Comparison of ENCODE assay signal across 24 cellular contexts in the genomic region with DNA sequence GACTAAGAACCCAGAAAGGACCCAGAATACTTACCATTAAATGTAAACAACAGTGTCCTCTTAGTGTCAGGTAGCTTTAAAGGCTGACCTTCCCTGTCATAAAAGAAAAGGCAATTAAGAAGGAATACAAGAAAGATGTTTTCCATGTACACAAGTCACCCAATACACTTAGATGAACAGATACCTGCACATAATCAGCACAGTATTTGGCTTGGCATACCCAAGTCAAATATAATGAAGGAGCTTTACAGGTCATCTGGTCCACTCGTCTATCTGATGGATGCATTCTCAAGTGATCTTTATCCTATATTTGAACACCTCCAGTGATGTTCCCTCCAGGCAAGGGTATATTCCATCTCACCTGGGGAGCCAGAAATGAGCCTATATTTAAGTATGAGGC.
"Had no signal": no experiment of that assay in that cellular context is flagged by ENCODE, and none has a peak within 500 bp of the region (broad histone marks: within the 10 kb centered on the region; RNA-seq: fewer than 3 reads in every experiment).

No MANE protein-coding gene starts in this region.

- H3K27me3 Mint-ChIP-seq: activated B cell treated with CpG ODN at 0.5 μM for 24 hours; activated CD4-positive, alpha-beta T cell treated with anti-CD3 and anti-CD28 coated beads for 36 hours; activated CD8-positive, alpha-beta T cell treated with anti-CD3 and anti-CD28 coated beads for 36 hours; activated naive CD4-positive, alpha-beta T cell treated with anti-CD3 and anti-CD28 coated beads, Interleukin-2, amount 50 U/mL, for 24 hours; central memory CD8-positive, alpha-beta T cell; progenitor cell of endocrine pancreas had no signal

- H3K4me1 Mint-ChIP-seq: nephron progenitor cell had no signal

- H3K4me3 Mint-ChIP-seq: nephron progenitor cell had no signal

- ATAC-seq: left lobe of liver; lower lobe of right lung; right lobe of liver; stimulated activated naive CD8-positive, alpha-beta T cell treated with anti-CD3 and anti-CD28 coated beads, Interleukin-15, Interleukin-2, amounts not matched to agents 100 U/mL and 50 U/mL, for 24 hours had no signal

- DNase-seq: activated B cell treated with CpG ODN at 0.5 μM for 24 hours; activated CD4-positive, alpha-beta T cell treated with anti-CD3 and anti-CD28 coated beads for 36 hours; activated CD8-positive, alpha-beta T cell treated with anti-CD3 and anti-CD28 coated beads for 36 hours; anterior cingulate cortex; dermis blood vessel endothelial cell; effector CD4-positive, alpha-beta T cell; esophagus squamous epithelium; foreskin melanocyte; kidney glomerular epithelial cell; lower lobe of right lung; mesendoderm; nephron progenitor cell; ovary; right lobe of liver; stimulated activated CD4-positive, alpha-beta T cell treated with anti-CD3 and anti-CD28 coated beads, Interleukin-2, amount 100 ng/mL, for 48 hours; stimulated activated naive CD8-positive, alpha-beta T cell treated with anti-CD3 and anti-CD28 coated beads, Interleukin-15, Interleukin-2, amounts not matched to agents 100 U/mL and 50 U/mL, for 24 hours; T-helper 2 cell; testis; transverse colon had no signal

- H3K27me3 ChIP-seq: esophagus squamous epithelium, ovary, right lobe of liver, testis, transverse colon had no signal

- H3K27ac ChIP-seq: epithelial cell of prostate, esophagus squamous epithelium, lower lobe of right lung, ovary, right lobe of liver, transverse colon had no signal

- H3K9me3 Mint-ChIP-seq: activated B cell treated with CpG ODN at 0.5 μM for 24 hours; activated CD8-positive, alpha-beta T cell treated with anti-CD3 and anti-CD28 coated beads for 36 hours; activated naive CD4-positive, alpha-beta T cell treated with anti-CD3 and anti-CD28 coated beads, Interleukin-2, amount 50 U/mL, for 24 hours; central memory CD8-positive, alpha-beta T cell; nephron progenitor cell had no signal

- H3K9me3 ChIP-seq: esophagus squamous epithelium, lower lobe of right lung, ovary, right lobe of liver, testis, transverse colon had no signal
